In the genomic region with DNA sequence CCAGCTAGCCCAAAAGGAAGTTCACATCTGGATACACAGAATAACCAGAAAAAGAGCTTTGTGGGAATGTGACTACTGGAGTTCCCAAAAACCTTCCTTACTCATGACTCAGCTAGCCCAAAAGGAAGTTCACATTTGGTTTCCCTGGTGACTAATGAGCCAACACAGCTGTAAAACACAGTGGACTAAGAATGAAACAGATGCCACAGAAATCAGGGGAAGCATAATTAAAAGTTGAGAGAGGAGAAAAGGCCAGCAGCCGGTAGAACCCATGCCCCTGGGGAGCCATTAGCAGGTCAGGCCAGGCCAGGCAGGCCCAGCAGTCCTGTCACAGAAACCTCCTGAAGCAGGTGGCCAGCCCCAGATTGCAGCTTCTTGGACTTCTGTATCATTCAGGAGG, we compare ENCODE assay signal across 8 cellular contexts.
DNase-seq lines count a peak whose midpoint lies in the region; ATAC-seq lines count a peak whose summit lies in the region.

No MANE protein-coding gene starts in this region.

- peak; percentile 86 for ATAC-seq in aorta (ENCODE audit: low FRiP score)
- ATAC-seq in GM21528 (IDR thresholded peaks at IDR 0.05; ENCODE audit: low FRiP score, unreplicated experiment): no peak

- peak overlapping the region; percentile 70 for H3K9ac ChIP-seq in mesenchymal stem cell (ENCODE audit: low read length)

- peak overlapping the region; percentile 83 for H3K27ac ChIP-seq in mesenchymal stem cell (ENCODE audit: low read length, poor library complexity, severe bottlenecking)
- peak overlapping the region; percentile 86 to 99 for H3K27ac ChIP-seq in aorta (ENCODE audit: low read depth in 1 of 2, low read length in 2 of 2)

- H3K4me1 ChIP-seq in mesenchymal stem cell (ENCODE audit: control insufficient read depth, insufficient read depth, low read depth, low read length) (peaks cover 13% of the 10 kb centered on the region), aorta (ENCODE audit: control insufficient read depth in 1 of 2, insufficient read depth in 2 of 2, low read length in 2 of 2) (peaks cover 16 to 34% of the 10 kb centered on the region in 2 donors)

- 0% methylated on average over 1 of the region's 1 CpG for WGBS in mesenchymal stem cell
- WGBS in aorta, 2 donors: 0 to 1% methylated on average over 1 of the region's 1 CpG

- intact Hi-C loops in aorta (cut with DNase I): loop anchor here (5.0 to 10.0 kb wide), 2 partner anchors 61 to 113 kb away; no protein-coding TSS in a partner anchor

- H3K4me3 ChIP-seq in mesenchymal stem cell (ENCODE audit: insufficient read depth in 1 of 2, low read depth in 1 of 2, low read length in 2 of 2) (no peak overlapping the region), aorta (ENCODE audit: low read length in 2 of 2) (no peak overlapping the region)

- H4K91ac ChIP-seq in mesenchymal stem cell (ENCODE audit: low read length): no peak overlapping the region

- H2AK5ac ChIP-seq in mesenchymal stem cell (ENCODE audit: low read length, severe bottlenecking): no peak overlapping the region

- H3K79me1 ChIP-seq in mesenchymal stem cell (replicated peaks; ENCODE audit: low read length, poor library complexity, severe bottlenecking): peaks cover 14% of the 10 kb centered on the region

- no peak overlapping the region for H3K4me2 ChIP-seq in mesenchymal stem cell (ENCODE audit: low read length, poor library complexity, severe bottlenecking)

- no peak overlapping the region for H2BK5ac ChIP-seq in mesenchymal stem cell (ENCODE audit: low read depth, low read length, poor library complexity, severe bottlenecking)

- no peaks in the 10 kb centered on the region for H3K27me3 ChIP-seq in mesenchymal stem cell (ENCODE audit: control insufficient read depth in 1 of 2, insufficient read depth in 1 of 2, low read length in 2 of 2)
- H3K27me3 ChIP-seq in aorta (ENCODE audit: control insufficient read depth in 1 of 2, insufficient read depth in 2 of 2, low read length in 1 of 2): no peaks in the 10 kb centered on the region

- H3K4ac ChIP-seq in mesenchymal stem cell (ENCODE audit: low read depth in 1 of 2, low read length in 2 of 2): no peak overlapping the region

- no peak overlapping the region for H2BK120ac ChIP-seq in mesenchymal stem cell (ENCODE audit: low read depth, low read length)

- no peak overlapping the region for H3K23ac ChIP-seq in mesenchymal stem cell (ENCODE audit: low read length in 2 of 2)

- no peak overlapping the region for H2BK15ac ChIP-seq in mesenchymal stem cell (ENCODE audit: low read depth, poor library complexity, severe bottlenecking)

- H3K9me3 ChIP-seq in mesenchymal stem cell (ENCODE audit: control insufficient read depth, low read length) (no peaks in the 10 kb centered on the region), aorta (ENCODE audit: control insufficient read depth, low read length) (no peaks in the 10 kb centered on the region)

- no peak overlapping the region for H2BK12ac ChIP-seq in mesenchymal stem cell (ENCODE audit: low read length in 2 of 2)

- no peak overlapping the region for H2AFZ ChIP-seq in mesenchymal stem cell (ENCODE audit: low read depth, low read length)

- H3K14ac ChIP-seq in mesenchymal stem cell (ENCODE audit: low read length in 2 of 2): no peak overlapping the region

- no peak overlapping the region for H4K8ac ChIP-seq in mesenchymal stem cell (ENCODE audit: low read length)

- peaks cover 8 to 70% of the 10 kb centered on the region in 2 experiments for H3K36me3 ChIP-seq in mesenchymal stem cell (ENCODE audit: control insufficient read depth in 1 of 2, insufficient read depth in 2 of 2, low read depth in 1 of 2, low read length in 2 of 2)
- H3K36me3 ChIP-seq in aorta (ENCODE audit: control insufficient read depth in 1 of 2, insufficient read depth in 2 of 2, low read length in 1 of 2): no peaks in the 10 kb centered on the region

- peak overlapping the region; percentile 46 to 63 for H3K18ac ChIP-seq in mesenchymal stem cell (ENCODE audit: low read depth in 1 of 2, low read length in 2 of 2)

- peak; percentile 35 for DNase-seq in D341Med (ENCODE audit: low spot score)
- peak; percentile 97 for DNase-seq in HCEC 1CT
- DNase-seq in NCI-H446 (lab: John Stamatoyannopoulos, UW): peak; percentile 18 to 65
- peak; percentile 9 for DNase-seq in cortex of kidney (lab: John Stamatoyannopoulos, UW)
- DNase-seq in mesenchymal stem cell: peak; percentile 96
- DNase-seq in aorta: peak; percentile 70 to 82
- DNase-seq in NCI-H510A (lab: John Stamatoyannopoulos, UW): no peak
